In genomic region chr2:11525762-11526161, GRCh38 we compare ENCODE assay signal across 17 cellular contexts. TPM values are rescaled to one million over a fixed set of nuclear protein-coding genes. Genes with fewer than 3 reads are reported as not detected.
"Had no signal": no experiment of that assay in that cellular context is flagged by ENCODE, and none has a peak within 500 bp of the region (broad histone marks: within the 10 kb centered on the region; RNA-seq: fewer than 3 reads in every experiment).

No MANE protein-coding gene starts in this region.

- H3K4me2 ChIP-seq: SK-N-SH had no signal

- ATAC-seq: HepG2 had no signal

- H3K36me3 ChIP-seq: MG63 had no signal

- H3K4me3 ChIP-seq: MG63 had no signal

- H3K9me3 ChIP-seq: MG63, SK-N-SH had no signal

- DNase-seq: IMR-90, Karpas-422, KG1, MG63, NCI-H1092, NCI-H1436, NCI-H187, NCI-H2029, NCI-H2081 treated with DMSO at 0.1 percent for 48 hours, NCI-H2227 treated with DMSO at 0.1 percent for 48 hours, NCI-H526 treated with DMSO at 0.1 percent for 48 hours, NCI-H748 treated with DMSO at 0.1 percent for 48 hours, RPMI8226, SHP77, SK-N-SH, SW 1271 had no signal

- H3K9ac ChIP-seq: SK-N-SH had no signal

RNA-seq across cellular contexts. Expression of gene GREB1, which starts 8.1 kb away (rescaled TPM):
- total RNA-seq: IMR-90 had no signal
